ENCODE assay signal across 11 cellular contexts in genomic region chr10:123134915-123135414, GRCh38. TPM values are rescaled to one million over a fixed set of nuclear protein-coding genes. Genes with fewer than 3 reads are reported as not detected.
DNase-seq lines count a peak whose midpoint lies in the region; ATAC-seq lines count a peak whose summit lies in the region.
"Had no signal": no experiment of that assay in that cellular context is flagged by ENCODE, and none has a peak within 500 bp of the region (broad histone marks: within the 10 kb centered on the region; RNA-seq: fewer than 3 reads in every experiment).

No MANE protein-coding gene starts in this region.

- H3K27ac ChIP-seq in KOPT-K1 (ENCODE audit: low read depth, low read length, poor library complexity, severe bottlenecking) = peak overlapping the region; percentile 44
- H3K27ac ChIP-seq in ectodermal cell (ENCODE audit: insufficient read depth, low read depth, low read length, poor library complexity, severe bottlenecking) = no peak overlapping the region
- H3K27ac ChIP-seq in skeletal muscle tissue (ENCODE audit: low read depth, low read length) = no peak overlapping the region
- H3K27ac ChIP-seq: C4-2B had no signal

- H3K27ac Mint-ChIP-seq in activated CD4-positive, alpha-beta memory T cell treated with anti-CD3 and anti-CD28 coated beads for 36 hours = no peak overlapping the region
- no peak overlapping the region for H3K27ac Mint-ChIP-seq in activated CD4-positive, alpha-beta memory T cell treated with anti-CD3 and anti-CD28 coated beads, Interleukin-2, amount 10 ng/mL, durations not matched to agents 7 days and 5 days

- DNase-seq in activated CD4-positive, alpha-beta memory T cell treated with anti-CD3 and anti-CD28 coated beads for 36 hours = no peak
- DNase-seq in activated CD4-positive, alpha-beta memory T cell treated with anti-CD3 and anti-CD28 coated beads, Interleukin-2, amount 10 ng/mL, durations not matched to agents 7 days and 5 days = no peak
- no peak for DNase-seq in NK-92 treated with Interleukin-12 subunit alpha and Interleukin-12 subunit beta, amount 100 ng/mL, for 24 hours (lab: John Stamatoyannopoulos, UW)

- H3K27me3 ChIP-seq in ectodermal cell (ENCODE audit: control insufficient read depth, insufficient read depth, low read length, poor library complexity, severe bottlenecking) (peaks cover 100% of the 10 kb centered on the region), skeletal muscle tissue (ENCODE audit: control insufficient read depth in 3 of 3, insufficient read depth in 3 of 3, low read length in 3 of 3) (peaks cover 88 to 95% (median 94%) of the 10 kb centered on the region in 3 donors)

- H3K4me3 Mint-ChIP-seq in activated CD4-positive, alpha-beta memory T cell treated with anti-CD3 and anti-CD28 coated beads for 36 hours = peak overlapping the region; percentile 51
- no peak overlapping the region for H3K4me3 Mint-ChIP-seq in activated CD4-positive, alpha-beta memory T cell treated with anti-CD3 and anti-CD28 coated beads, Interleukin-2, amount 10 ng/mL, durations not matched to agents 7 days and 5 days

- peaks cover 32% of the 10 kb centered on the region for H3K4me1 ChIP-seq in ectodermal cell (ENCODE audit: control insufficient read depth, insufficient read depth, low read length)
- H3K4me1 ChIP-seq in skeletal muscle tissue (ENCODE audit: control insufficient read depth in 3 of 3, insufficient read depth in 3 of 3, low read length in 3 of 3) = peaks cover 28 to 50% (median 43%) of the 10 kb centered on the region in 3 donors

- peak overlapping the region; percentile 29 for H3K4me3 ChIP-seq in ectodermal cell (ENCODE audit: insufficient read depth, low read depth, low read length)
- peak overlapping the region in 2 of 3 donors; percentile 13 to 52 for H3K4me3 ChIP-seq in skeletal muscle tissue (ENCODE audit: low read length in 3 of 3)

- POLR2A ChIA-PET in activated CD4-positive, alpha-beta memory T cell treated with anti-CD3 and anti-CD28 coated beads for 36 hours (lab: Charles Lee) = interaction anchor here (1.2 to 1.8 kb wide), 3 partner anchors 10 to 19 kb away, joined by 3 to 6 read pairs (median 3); partner anchors contain the start of gene BUB3
- POLR2A ChIA-PET in activated CD4-positive, alpha-beta memory T cell treated with anti-CD3 and anti-CD28 coated beads, Interleukin-2, amount 10 ng/mL, durations not matched to agents 7 days and 5 days (lab: Charles Lee) = interaction anchor here (0.9 to 1.9 kb wide), 2 partner anchors 10 to 19 kb away, joined by 3 to 4 read pairs; partner anchors contain the start of gene BUB3

- no peak for ATAC-seq in HG03469 (IDR thresholded peaks at IDR 0.05; ENCODE audit: unreplicated experiment)
- no peak for ATAC-seq in GM21447 (IDR thresholded peaks at IDR 0.05; ENCODE audit: unreplicated experiment)

- intact Hi-C loops in activated CD4-positive, alpha-beta memory T cell treated with anti-CD3 and anti-CD28 coated beads for 36 hours (cut with micrococcal nuclease) = loop anchor here (2.0 to 10.0 kb wide), 2 partner anchors 20 to 1310 kb away; partner anchors contain the start of gene BUB3

- H3K9me3 Mint-ChIP-seq in activated CD4-positive, alpha-beta memory T cell treated with anti-CD3 and anti-CD28 coated beads for 36 hours = no peaks in the 10 kb centered on the region
- no peaks in the 10 kb centered on the region for H3K9me3 Mint-ChIP-seq in activated CD4-positive, alpha-beta memory T cell treated with anti-CD3 and anti-CD28 coated beads, Interleukin-2, amount 10 ng/mL, durations not matched to agents 7 days and 5 days

- H3K4me1 Mint-ChIP-seq in activated CD4-positive, alpha-beta memory T cell treated with anti-CD3 and anti-CD28 coated beads for 36 hours (ENCODE audit: low read depth) = peaks cover 32% of the 10 kb centered on the region
- peaks cover 36% of the 10 kb centered on the region for H3K4me1 Mint-ChIP-seq in activated CD4-positive, alpha-beta memory T cell treated with anti-CD3 and anti-CD28 coated beads, Interleukin-2, amount 10 ng/mL, durations not matched to agents 7 days and 5 days

- no peak overlapping the region for H3K9ac ChIP-seq in skeletal muscle tissue (ENCODE audit: low read depth in 1 of 3, low read length in 3 of 3)

- CTCF ChIA-PET in activated CD4-positive, alpha-beta memory T cell treated with anti-CD3 and anti-CD28 coated beads for 36 hours (lab: Charles Lee) = interaction anchor here (1.0 to 3.6 kb wide), 7 partner anchors 10 to 425 kb away, joined by 3 to 24 read pairs (median 12); no protein-coding TSS in a partner anchor
- CTCF ChIA-PET in activated CD4-positive, alpha-beta memory T cell treated with anti-CD3 and anti-CD28 coated beads, Interleukin-2, amount 10 ng/mL, durations not matched to agents 7 days and 5 days (lab: Charles Lee) = interaction anchor here (0.7 to 2.5 kb wide), 6 partner anchors 14 to 425 kb away, joined by 3 to 13 read pairs (median 3); no protein-coding TSS in a partner anchor

- WGBS in ectodermal cell, 2 experiments = 1% methylated on average over 46 of the region's 46 CpGs

- no peaks in the 10 kb centered on the region for H3K36me3 ChIP-seq in KOPT-K1 (ENCODE audit: insufficient read depth, low read length)
- H3K36me3 ChIP-seq in ectodermal cell (ENCODE audit: control insufficient read depth, insufficient read depth, low read length) = no peaks in the 10 kb centered on the region
- H3K36me3 ChIP-seq in skeletal muscle tissue (ENCODE audit: control insufficient read depth in 3 of 3, insufficient read depth in 3 of 3, low read length in 3 of 3) = no peaks in the 10 kb centered on the region

- H3K27me3 Mint-ChIP-seq in activated CD4-positive, alpha-beta memory T cell treated with anti-CD3 and anti-CD28 coated beads for 36 hours = peaks cover 68% of the 10 kb centered on the region
- peaks cover 79% of the 10 kb centered on the region for H3K27me3 Mint-ChIP-seq in activated CD4-positive, alpha-beta memory T cell treated with anti-CD3 and anti-CD28 coated beads, Interleukin-2, amount 10 ng/mL, durations not matched to agents 7 days and 5 days

- H3K9me3 ChIP-seq in KOPT-K1 (ENCODE audit: insufficient read depth, low read length, poor library complexity, severe bottlenecking) (peaks cover 3% of the 10 kb centered on the region), ectodermal cell (ENCODE audit: control insufficient read depth, low read length) (no peaks in the 10 kb centered on the region), skeletal muscle tissue (ENCODE audit: control insufficient read depth in 3 of 3, low read length in 3 of 3) (no peaks in the 10 kb centered on the region)

- peaks cover 2% of the 10 kb centered on the region for H3K36me3 Mint-ChIP-seq in activated CD4-positive, alpha-beta memory T cell treated with anti-CD3 and anti-CD28 coated beads for 36 hours
- H3K36me3 Mint-ChIP-seq in activated CD4-positive, alpha-beta memory T cell treated with anti-CD3 and anti-CD28 coated beads, Interleukin-2, amount 10 ng/mL, durations not matched to agents 7 days and 5 days (ENCODE audit: low read depth) = peaks cover 6% of the 10 kb centered on the region

RNA-seq across cellular contexts. Expression of gene HMX3, which starts 0.8 kb away (rescaled TPM):
- under 1 TPM; 0.19 to 0.24 TPM for total RNA-seq in activated CD4-positive, alpha-beta memory T cell treated with anti-CD3 and anti-CD28 coated beads for 36 hours
- not detected for total RNA-seq in activated CD4-positive, alpha-beta memory T cell treated with anti-CD3 and anti-CD28 coated beads, Interleukin-2, amount 10 ng/mL, durations not matched to agents 7 days and 5 days
- polyA plus RNA-seq in ectodermal cell (2013, experiment 1 of 4) = not detected
- polyA plus RNA-seq in ectodermal cell (2013, experiment 2 of 4) = 0.21 TPM
- not detected for polyA plus RNA-seq in ectodermal cell (2013, experiment 3 of 4)
- 0.32 TPM for polyA plus RNA-seq in ectodermal cell (2013, experiment 4 of 4)
- not detected for total RNA-seq in skeletal muscle tissue
- total RNA-seq: fibroblast of lung, osteocyte had no signal
- polyA plus RNA-seq: fibroblast of lung had no signal

RNA-seq across cellular contexts. Expression of gene HMX2, which starts 13.0 kb away (rescaled TPM):
- total RNA-seq in activated CD4-positive, alpha-beta memory T cell treated with anti-CD3 and anti-CD28 coated beads for 36 hours = under 1 TPM; 0.31 to 0.43 TPM
- not detected for total RNA-seq in activated CD4-positive, alpha-beta memory T cell treated with anti-CD3 and anti-CD28 coated beads, Interleukin-2, amount 10 ng/mL, durations not matched to agents 7 days and 5 days
- polyA plus RNA-seq in ectodermal cell (2013, experiment 1 of 4) = not detected
- 0.57 TPM for polyA plus RNA-seq in ectodermal cell (2013, experiment 2 of 4)
- polyA plus RNA-seq in ectodermal cell (2013, experiment 3 of 4) = 0.43 TPM
- 0.36 TPM for polyA plus RNA-seq in ectodermal cell (2013, experiment 4 of 4)
- not detected for total RNA-seq in skeletal muscle tissue
- total RNA-seq: fibroblast of lung, osteocyte had no signal
- polyA plus RNA-seq: fibroblast of lung had no signal

RNA-seq across cellular contexts. Expression of gene BUB3, which starts 19.2 kb away (rescaled TPM):
- 100 to 1,000 TPM; 259 to 265 TPM for total RNA-seq in activated CD4-positive, alpha-beta memory T cell treated with anti-CD3 and anti-CD28 coated beads for 36 hours
- 100 to 1,000 TPM; 266 to 275 TPM for total RNA-seq in activated CD4-positive, alpha-beta memory T cell treated with anti-CD3 and anti-CD28 coated beads, Interleukin-2, amount 10 ng/mL, durations not matched to agents 7 days and 5 days
- 154 TPM for polyA plus RNA-seq in ectodermal cell (2013, experiment 1 of 4)
- 147 TPM for polyA plus RNA-seq in ectodermal cell (2013, experiment 2 of 4)
- 136 TPM for polyA plus RNA-seq in ectodermal cell (2013, experiment 3 of 4)
- 160 TPM for polyA plus RNA-seq in ectodermal cell (2013, experiment 4 of 4)
- 36.5 TPM for total RNA-seq in skeletal muscle tissue
